ENCODE assay signal across 10 cellular contexts in the genomic region with DNA sequence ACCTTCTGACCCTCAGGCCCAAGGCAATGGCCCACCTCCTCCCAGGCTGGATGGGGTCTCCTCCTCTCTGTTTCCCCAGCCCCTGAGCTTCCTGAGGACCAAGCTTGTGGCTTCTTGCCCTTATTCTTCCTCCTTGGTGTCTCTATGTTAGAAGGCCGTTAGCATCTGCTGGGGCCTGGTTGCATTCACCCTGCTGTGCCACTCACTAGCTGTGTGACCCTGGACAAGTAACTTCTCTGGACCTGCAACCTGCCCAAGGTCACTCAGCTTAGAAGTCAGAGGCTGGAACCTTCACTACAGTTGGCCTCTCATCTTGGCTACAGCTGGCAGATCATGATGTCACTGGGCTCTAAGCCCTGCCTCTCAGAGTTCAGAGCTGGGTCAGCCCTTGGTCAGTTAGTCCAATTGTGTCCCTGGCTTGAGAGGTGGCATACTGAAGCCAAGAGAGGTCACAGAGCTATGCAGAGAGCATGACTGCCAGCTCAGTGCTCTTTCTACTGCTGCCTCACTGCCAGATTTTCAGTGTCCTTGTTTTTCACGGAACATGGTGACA. TPM values are rescaled to one million over a fixed set of nuclear protein-coding genes. Genes with fewer than 3 reads are reported as not detected.
DNase-seq lines count a peak whose midpoint lies in the region; ATAC-seq, FAIRE-seq and TF ChIP-seq lines count a peak whose summit lies in the region.
"Had no signal": no experiment of that assay in that cellular context is flagged by ENCODE, and none has a peak within 500 bp of the region (broad histone marks: within the 10 kb centered on the region; RNA-seq: fewer than 3 reads in every experiment).

No MANE protein-coding gene starts in this region.

- in situ Hi-C loops in ACHN (cut with HindIII; ENCODE audit: low pct_ligation_motif_present, low pct_unique_long_range_greater_than_20kb, low sequenced_read_pairs): no loop called here

- H4K20me1 ChIP-seq in PC-3 (ENCODE audit: low read length) (no peaks in the 10 kb centered on the region), endothelial cell of umbilical vein (replicated peaks; ENCODE audit: control insufficient read depth, extremely low read depth, insufficient read depth, low read length) (no peaks in the 10 kb centered on the region)

- H3K27ac ChIP-seq in PC-3 (ENCODE audit: low read length) (no peak overlapping the region), endothelial cell of umbilical vein (ENCODE audit: insufficient read depth, low read depth, low read length) (peak overlapping the region; percentile 99)

- H3K27ac Mint-ChIP-seq in natural killer cell treated with Interleukin-12 subunit alpha and Interleukin-12 subunit beta and Interleukin-15 and Interleukin-18, amount 100 ng/mL, for 72 hours: peak overlapping the region; percentile 89 to 97

- H3K9ac ChIP-seq in PC-3 (ENCODE audit: low read length) (no peak overlapping the region), endothelial cell of umbilical vein (replicated peaks; ENCODE audit: extremely low read depth, insufficient read depth, low read length) (peak overlapping the region; percentile 95)

- H3F3A ChIP-seq in PC-3 (ENCODE audit: low read length, unreplicated experiment): peaks cover under 1% of the 10 kb centered on the region

- H3K79me2 ChIP-seq in PC-3 (ENCODE audit: low read length): peaks cover 16% of the 10 kb centered on the region
- H3K79me2 ChIP-seq in endothelial cell of umbilical vein (ENCODE audit: control insufficient read depth, insufficient read depth, low read length): peaks cover 28% of the 10 kb centered on the region

- peak; percentile 29 for TF ChIP-seq POLR2A in endothelial cell of umbilical vein (IDR thresholded peaks at IDR 0.05; ENCODE audit: low read depth, low read length)

- H3K9me3 ChIP-seq in PC-3 (ENCODE audit: low read length) (no peaks in the 10 kb centered on the region), endothelial cell of umbilical vein (replicated peaks; ENCODE audit: control insufficient read depth, insufficient read depth, low read length) (no peaks in the 10 kb centered on the region)

- TF ChIP-seq CTCF in PC-3 (conservative IDR thresholded peaks at IDR 0.05; ENCODE audit: low read depth, low read length): no peak
- no peak for TF ChIP-seq CTCF in endothelial cell of umbilical vein (IDR thresholded peaks at IDR 0.05; ENCODE audit: extremely low read depth in 1 of 2, insufficient read depth in 1 of 2, low read depth in 1 of 2, low read length in 2 of 2)

- H3K4me3 ChIP-seq in PC-3 (ENCODE audit: low read length) (no peak overlapping the region), endothelial cell of umbilical vein (replicated peaks in 1 of 3; ENCODE audit: insufficient read depth in 1 of 3, low read depth in 1 of 3, low read length in 3 of 3) (no peak overlapping the region)

- H3K4me2 ChIP-seq in PC-3 (ENCODE audit: low read length) (peak overlapping the region; percentile 93; the same call in 1 of the 2 replicates), endothelial cell of umbilical vein (ENCODE audit: insufficient read depth, low read length) (peak overlapping the region; percentile 81)

- H3K36me3 Mint-ChIP-seq in natural killer cell treated with Interleukin-12 subunit alpha and Interleukin-12 subunit beta and Interleukin-15 and Interleukin-18, amount 100 ng/mL, for 72 hours: peaks cover 4% of the 10 kb centered on the region

- peak overlapping the region; percentile 97 for H3K4me3 Mint-ChIP-seq in natural killer cell treated with Interleukin-12 subunit alpha and Interleukin-12 subunit beta and Interleukin-15 and Interleukin-18, amount 100 ng/mL, for 72 hours

- H2AFZ ChIP-seq in PC-3 (ENCODE audit: low read length) (no peak overlapping the region), endothelial cell of umbilical vein (ENCODE audit: low read depth, low read length) (no peak overlapping the region)

- peaks cover 65% of the 10 kb centered on the region in 2 donors for H3K4me1 Mint-ChIP-seq in natural killer cell treated with Interleukin-12 subunit alpha and Interleukin-12 subunit beta and Interleukin-15 and Interleukin-18, amount 100 ng/mL, for 72 hours (ENCODE audit: low read depth in 2 of 2)

- CTCF ChIA-PET in PC-3 (lab: Charles Lee): no interaction called here
- CTCF ChIA-PET in endothelial cell of umbilical vein (lab: Charles Lee): interaction anchor here (1.3 to 2.6 kb wide), 5 partner anchors 12 to 97 kb away, joined by 3 to 8 read pairs (median 8); a partner anchor contains a TSS

- ATAC-seq in PC-3 (no peak), HG03045 (IDR thresholded peaks at IDR 0.05; ENCODE audit: unreplicated experiment) (no peak), HG02884 (IDR thresholded peaks at IDR 0.05; ENCODE audit: unreplicated experiment) (no peak)
- no peak for ATAC-seq in natural killer cell treated with Interleukin-12 subunit alpha and Interleukin-12 subunit beta and Interleukin-15 and Interleukin-18, amount 100 ng/mL, for 72 hours

- DNase-seq in ACHN: peak; percentile 87
- DNase-seq in PC-3: no peak
- DNase-seq in endothelial cell of umbilical vein (ENCODE audit: low read depth, low spot score): peak; percentile 45
- no peak for DNase-seq in natural killer cell treated with Interleukin-12 subunit alpha and Interleukin-12 subunit beta and Interleukin-15 and Interleukin-18, amount 100 ng/mL, for 72 hours (ENCODE audit: low spot score)
- DNase-seq in cerebellar cortex (ENCODE audit: low spot score): no peak
- no peak for DNase-seq in NCI-H1417 (lab: John Stamatoyannopoulos, UW)

- H3K9me2 ChIP-seq in PC-3 (replicated peaks; ENCODE audit: low read length): no peaks in the 10 kb centered on the region

- BruUV-seq in PC-3 (replicated peaks; lab: Mats Ljungman, UMichigan): no TSS peak
- no TSS peak for BruUV-seq in endothelial cell of umbilical vein (replicated peaks; lab: Mats Ljungman, UMichigan)

- H3K36me3 ChIP-seq in PC-3 (ENCODE audit: low read depth, low read length): no peaks in the 10 kb centered on the region
- no peaks in the 10 kb centered on the region for H3K36me3 ChIP-seq in endothelial cell of umbilical vein (ENCODE audit: control insufficient read depth in 2 of 2, extremely low read depth in 1 of 2, insufficient read depth in 2 of 2, low read length in 2 of 2)

- peak; percentile 82 for FAIRE-seq in endothelial cell of umbilical vein (lab: Jason Lieb, UNC)
- FAIRE-seq: G401.6 had no signal

- H3K27me3 Mint-ChIP-seq in natural killer cell treated with Interleukin-12 subunit alpha and Interleukin-12 subunit beta and Interleukin-15 and Interleukin-18, amount 100 ng/mL, for 72 hours: no peaks in the 10 kb centered on the region

- H3K27me3 ChIP-seq in PC-3 (ENCODE audit: low read length) (no peaks in the 10 kb centered on the region), endothelial cell of umbilical vein (ENCODE audit: control insufficient read depth in 2 of 2, insufficient read depth in 2 of 2, low read length in 2 of 2) (no peaks in the 10 kb centered on the region)

- POLR2A ChIA-PET in PC-3 (lab: Charles Lee; ENCODE audit: unreplicated experiment): no interaction called here
- POLR2A ChIA-PET in endothelial cell of umbilical vein (lab: Charles Lee): interaction anchor here (4.5 kb wide), 1 partner anchor 15 kb away, joined by 51 read pairs; a partner anchor contains a TSS

- no peaks in the 10 kb centered on the region for H3K9me3 Mint-ChIP-seq in natural killer cell treated with Interleukin-12 subunit alpha and Interleukin-12 subunit beta and Interleukin-15 and Interleukin-18, amount 100 ng/mL, for 72 hours

- H3K4me1 ChIP-seq in PC-3 (ENCODE audit: insufficient read depth, low read length) (peaks cover 77% of the 10 kb centered on the region), endothelial cell of umbilical vein (ENCODE audit: control insufficient read depth, extremely low read depth, insufficient read depth, low read length) (peaks cover 70% of the 10 kb centered on the region)

- H3K9me1 ChIP-seq in endothelial cell of umbilical vein (replicated peaks; ENCODE audit: control insufficient read depth, extremely low read depth, insufficient read depth, low read length): no peaks in the 10 kb centered on the region

- dilution Hi-C loops in endothelial cell of umbilical vein (cut with MboI; ENCODE audit: extremely low pct_ligation_motif_present, low sequenced_read_pairs): no loop called here

- intact Hi-C loops in PC-3 (cut with micrococcal nuclease) (no loop called here), endothelial cell of umbilical vein (cut with micrococcal nuclease) (no loop called here)

RNA-seq across cellular contexts. Expression of a gene that starts 3.0 kb away (rescaled TPM):
- total RNA-seq in PC-3 (2014; rRNA removed) (683 and 758 TPM in 2 replicates), endothelial cell of umbilical vein (1,337 and 1,517 TPM in 2 replicates)
- polyA plus RNA-seq in endothelial cell of umbilical vein: 260 and 276 TPM in 2 replicates
- 433 and 536 TPM in 2 replicates for polyA plus RNA-seq in endothelial cell of umbilical vein (2011; cell fraction: cytosol; rRNA removed)
- polyA plus RNA-seq in endothelial cell of umbilical vein (2011; cell fraction: nucleus; rRNA removed): 161 and 174 TPM in 2 replicates
- polyA plus RNA-seq in endothelial cell of umbilical vein (2012): 4,187 and 5,829 TPM in 2 replicates
- polyA minus RNA-seq in endothelial cell of umbilical vein: 94.1 and 153 TPM in 2 replicates
- polyA minus RNA-seq in endothelial cell of umbilical vein (2011; cell fraction: cytosol; rRNA and poly(A)+ RNA removed): 123 TPM
- polyA minus RNA-seq in endothelial cell of umbilical vein (2011; cell fraction: nucleus; rRNA and poly(A)+ RNA removed): 54.8 and 79.2 TPM in 2 replicates
- total RNA-seq in natural killer cell treated with Interleukin-12 subunit alpha and Interleukin-12 subunit beta and Interleukin-15 and Interleukin-18, amount 100 ng/mL, for 72 hours: 1,000 to 10,000 TPM in 1 of 2 donors, 100 to 1,000 TPM in 1; 549 to 1,013 TPM

RNA-seq across cellular contexts. Expression of a gene that starts 14.2 kb away (rescaled TPM):
- total RNA-seq in PC-3 (2014; rRNA removed): not detected in 2 replicates
- total RNA-seq in endothelial cell of umbilical vein: 201 and 346 TPM in 2 replicates
- 186 and 208 TPM in 2 replicates for polyA plus RNA-seq in endothelial cell of umbilical vein
- polyA plus RNA-seq in endothelial cell of umbilical vein (2011; cell fraction: cytosol; rRNA removed): 545 and 811 TPM in 2 replicates
- 176 and 197 TPM in 2 replicates for polyA plus RNA-seq in endothelial cell of umbilical vein (2011; cell fraction: nucleus; rRNA removed)
- 497 and 663 TPM in 2 replicates for polyA plus RNA-seq in endothelial cell of umbilical vein (2012)
- 45.8 and 61.2 TPM in 2 replicates for polyA minus RNA-seq in endothelial cell of umbilical vein
- polyA minus RNA-seq in endothelial cell of umbilical vein (2011; cell fraction: cytosol; rRNA and poly(A)+ RNA removed): 46.4 TPM
- polyA minus RNA-seq in endothelial cell of umbilical vein (2011; cell fraction: nucleus; rRNA and poly(A)+ RNA removed): 17.6 and 21.5 TPM in 2 replicates
- 100 to 1,000 TPM in 1 of 2 donors, 10 to 100 TPM in 1; 58.5 to 148 TPM for total RNA-seq in natural killer cell treated with Interleukin-12 subunit alpha and Interleukin-12 subunit beta and Interleukin-15 and Interleukin-18, amount 100 ng/mL, for 72 hours

RNA-seq across cellular contexts. Expression of a gene that starts 21.1 kb away (rescaled TPM):
- total RNA-seq in PC-3 (2014; rRNA removed): 1.3 and 1.5 TPM in 2 replicates
- 1.8 and 4.6 TPM in 2 replicates for total RNA-seq in endothelial cell of umbilical vein
- 4.1 and 4.3 TPM in 2 replicates for polyA plus RNA-seq in endothelial cell of umbilical vein
- polyA plus RNA-seq in endothelial cell of umbilical vein (2011; cell fraction: cytosol; rRNA removed): 5.6 and 6.0 TPM in 2 replicates
- 0.65 and 1.5 TPM in 2 replicates for polyA plus RNA-seq in endothelial cell of umbilical vein (2011; cell fraction: nucleus; rRNA removed)
- 2.2 and 3.2 TPM in 2 replicates for polyA plus RNA-seq in endothelial cell of umbilical vein (2012)
- 1.4 and 1.7 TPM in 2 replicates for polyA minus RNA-seq in endothelial cell of umbilical vein
- not detected for polyA minus RNA-seq in endothelial cell of umbilical vein (2011; cell fraction: cytosol; rRNA and poly(A)+ RNA removed)
- polyA minus RNA-seq in endothelial cell of umbilical vein (2011; cell fraction: nucleus; rRNA and poly(A)+ RNA removed): 0.58 TPM in 1 of 2 replicates, not detected in the other
- total RNA-seq in natural killer cell treated with Interleukin-12 subunit alpha and Interleukin-12 subunit beta and Interleukin-15 and Interleukin-18, amount 100 ng/mL, for 72 hours: under 1 TPM in 1 of 2 donors, not detected in 1; 0.36 TPM
- total RNA-seq: glomerular endothelial cell had no signal

RNA-seq across cellular contexts. Expression of a gene that starts 22.0 kb away (rescaled TPM):
- total RNA-seq in PC-3 (2014; rRNA removed) (not detected in 2 replicates), endothelial cell of umbilical vein (not detected in 2 replicates)
- 0.37 TPM in 1 of 2 replicates, not detected in the other for polyA plus RNA-seq in endothelial cell of umbilical vein
- 0.30 TPM in 1 of 2 replicates, not detected in the other for polyA plus RNA-seq in endothelial cell of umbilical vein (2011; cell fraction: cytosol; rRNA removed)
- polyA plus RNA-seq in endothelial cell of umbilical vein (2011; cell fraction: nucleus; rRNA removed): not detected in 2 replicates
- polyA plus RNA-seq in endothelial cell of umbilical vein (2012): 0.44 TPM in 1 of 2 replicates, not detected in the other
- polyA minus RNA-seq in endothelial cell of umbilical vein: not detected in 2 replicates
- polyA minus RNA-seq in endothelial cell of umbilical vein (2011; cell fraction: cytosol; rRNA and poly(A)+ RNA removed): not detected
- polyA minus RNA-seq in endothelial cell of umbilical vein (2011; cell fraction: nucleus; rRNA and poly(A)+ RNA removed): not detected in 2 replicates
- total RNA-seq in natural killer cell treated with Interleukin-12 subunit alpha and Interleukin-12 subunit beta and Interleukin-15 and Interleukin-18, amount 100 ng/mL, for 72 hours: 1 to 10 TPM in 1 of 2 donors, under 1 TPM in 1; 0.70 to 4.2 TPM
- total RNA-seq: glomerular endothelial cell had no signal

RNA-seq across cellular contexts. Expression of a gene that starts 27.1 kb away (rescaled TPM):
- total RNA-seq in PC-3 (2014; rRNA removed): not detected in 2 replicates
- total RNA-seq in endothelial cell of umbilical vein: 5.4 and 8.4 TPM in 2 replicates
- polyA plus RNA-seq in endothelial cell of umbilical vein: 2.3 and 6.5 TPM in 2 replicates
- polyA plus RNA-seq in endothelial cell of umbilical vein (2011; cell fraction: cytosol; rRNA removed): 8.9 and 15.6 TPM in 2 replicates
- polyA plus RNA-seq in endothelial cell of umbilical vein (2011; cell fraction: nucleus; rRNA removed): 3.3 and 3.7 TPM in 2 replicates
- polyA plus RNA-seq in endothelial cell of umbilical vein (2012): 22.0 and 29.7 TPM in 2 replicates
- polyA minus RNA-seq in endothelial cell of umbilical vein: 3.8 TPM in 1 of 2 replicates, not detected in the other
- polyA minus RNA-seq in endothelial cell of umbilical vein (2011; cell fraction: cytosol; rRNA and poly(A)+ RNA removed): not detected
- polyA minus RNA-seq in endothelial cell of umbilical vein (2011; cell fraction: nucleus; rRNA and poly(A)+ RNA removed): not detected in 2 replicates
- total RNA-seq in natural killer cell treated with Interleukin-12 subunit alpha and Interleukin-12 subunit beta and Interleukin-15 and Interleukin-18, amount 100 ng/mL, for 72 hours: 10 to 100 TPM in 1 of 2 donors, 1 to 10 TPM in 1; 6.3 to 22.4 TPM
- total RNA-seq: glomerular endothelial cell had no signal

Comparison
In these comparisons a context has a peak if more than half of its experiments do, and no peak if none do; other contexts are left out.
1. DNase-seq: peak in ACHN (single experiment) and endothelial cell of umbilical vein (single experiment); none in PC-3 (single experiment), natural killer cell treated with Interleukin-12 subunit alpha and Interleukin-12 subunit beta and Interleukin-15 and Interleukin-18, amount 100 ng/mL, for 72 hours (single experiment), cerebellar cortex (single experiment) and NCI-H1417 (0 of 3).
2. RNA of a gene that starts 14.2 kb away (total RNA-seq): 201 to 346 TPM in endothelial cell of umbilical vein and 58.5 to 148 TPM in natural killer cell treated with Interleukin-12 subunit alpha and Interleukin-12 subunit beta and Interleukin-15 and Interleukin-18, amount 100 ng/mL, for 72 hours; not detected in PC-3; every median in the first group is over 10 times any median in the second.